In the genomic region with DNA sequence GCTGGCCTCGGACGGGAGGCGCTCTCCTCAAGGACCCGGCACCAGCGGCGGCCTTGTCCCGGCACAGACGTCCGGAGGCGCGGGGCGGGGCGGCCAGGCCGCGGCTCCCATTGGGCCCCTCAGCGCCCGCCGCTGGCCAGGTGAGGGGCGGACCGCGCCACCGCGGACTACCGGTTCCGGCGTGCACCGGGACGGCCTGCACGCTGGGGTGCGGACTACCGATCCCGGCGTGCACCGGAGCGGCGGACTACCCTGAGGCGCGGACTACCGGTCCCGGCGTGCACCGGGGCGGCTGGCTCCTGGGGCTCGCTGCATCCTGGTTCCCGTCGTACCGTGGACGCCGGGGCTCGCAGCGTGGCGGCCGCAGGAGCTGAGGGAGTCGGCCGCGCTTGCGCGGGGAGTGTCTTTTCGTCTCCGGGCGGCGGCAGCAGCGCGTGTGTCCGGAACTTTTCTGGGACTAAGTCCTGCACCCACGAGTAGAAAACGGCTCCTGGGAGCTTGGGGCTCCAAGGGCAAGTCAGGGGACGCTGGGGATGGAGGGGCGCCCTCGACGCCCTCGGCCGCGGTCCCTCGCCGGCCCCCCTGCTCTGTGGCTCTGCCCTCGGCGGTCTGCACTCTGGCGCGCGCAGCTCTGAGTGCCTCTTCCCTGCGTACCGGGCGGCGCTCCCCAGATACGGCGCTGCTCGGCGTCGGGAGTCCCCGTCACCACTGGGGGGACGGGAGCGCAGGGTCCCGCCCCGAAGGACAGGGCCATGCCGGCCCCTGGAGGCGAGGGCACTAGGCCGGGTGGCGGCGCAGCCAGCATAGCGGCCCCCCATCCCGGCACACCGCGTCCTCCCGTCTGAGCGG, we compare ENCODE assay signal across 1 cellular context.
TF ChIP-seq lines count a peak whose summit lies in the region.

A gene (minus strand): TSS at position 86 of the 849 bp plus-strand sequence. CDS start 206 bp downstream, outside the sequence.

TF ChIP-seq in HepG2, 621 proteins besides CTCF, POLR2A, EP300 and RAD21 (continued from another document and continues in another):
- TF ChIP-seq, protein P1, sequence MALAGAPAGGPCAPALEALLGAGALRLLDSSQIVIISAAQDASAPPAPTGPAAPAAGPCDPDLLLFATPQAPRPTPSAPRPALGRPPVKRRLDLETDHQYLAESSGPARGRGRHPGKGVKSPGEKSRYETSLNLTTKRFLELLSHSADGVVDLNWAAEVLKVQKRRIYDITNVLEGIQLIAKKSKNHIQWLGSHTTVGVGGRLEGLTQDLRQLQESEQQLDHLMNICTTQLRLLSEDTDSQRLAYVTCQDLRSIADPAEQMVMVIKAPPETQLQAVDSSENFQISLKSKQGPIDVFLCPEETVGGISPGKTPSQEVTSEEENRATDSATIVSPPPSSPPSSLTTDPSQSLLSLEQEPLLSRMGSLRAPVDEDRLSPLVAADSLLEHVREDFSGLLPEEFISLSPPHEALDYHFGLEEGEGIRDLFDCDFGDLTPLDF (CRISPR knock-in tag; IDR thresholded peaks at IDR 0.05) = peak; percentile 57; the same call in 1 of the 2 replicates
- TF ChIP-seq, protein P2, sequence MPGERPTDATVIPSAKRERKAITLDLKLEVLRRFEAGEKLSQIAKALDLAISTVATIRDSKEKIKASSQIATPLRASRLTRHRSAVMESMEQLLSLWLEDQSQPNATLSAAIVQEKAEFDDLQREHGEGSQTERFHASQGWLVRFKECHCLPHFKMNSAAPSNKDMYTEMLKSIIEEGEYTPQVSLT (CRISPR knock-in tag; IDR thresholded peaks at IDR 0.05; ENCODE audit: borderline replicate concordance, low read depth) = no peak
- TF ChIP-seq CEBPG (CRISPR knock-in tag; IDR thresholded peaks at IDR 0.05) (no peak), SNRNP70 (IDR thresholded peaks at IDR 0.05; ENCODE audit: low read depth, low read length) (no peak), ZNF124 (CRISPR knock-in tag; IDR thresholded peaks at IDR 0.05) (no peak), ZNF260 (CRISPR knock-in tag; IDR thresholded peaks at IDR 0.05; ENCODE audit: borderline replicate concordance, low read depth) (no peak), ZNF839 (CRISPR knock-in tag; IDR thresholded peaks at IDR 0.05; ENCODE audit: borderline replicate concordance) (no peak), ZFP37 (CRISPR knock-in tag; IDR thresholded peaks at IDR 0.05; ENCODE audit: borderline replicate concordance) (no peak), PAF1 (CRISPR knock-in tag; IDR thresholded peaks at IDR 0.05) (no peak), GABPB1 (CRISPR knock-in tag; IDR thresholded peaks at IDR 0.05) (peak; percentile 96), TBX2 (CRISPR knock-in tag; IDR thresholded peaks at IDR 0.05; ENCODE audit: borderline replicate concordance) (peak; percentile 58), ZNF768 (CRISPR knock-in tag; IDR thresholded peaks at IDR 0.05) (no peak), MYNN (CRISPR knock-in tag; IDR thresholded peaks at IDR 0.05; ENCODE audit: low read depth) (peak; percentile 58), ISL2 (CRISPR knock-in tag; IDR thresholded peaks at IDR 0.05) (peak; percentile 25; the same call in 1 of the 2 replicates), PLRG1 (conservative IDR thresholded peaks at IDR 0.05) (no peak), GABPA (IDR thresholded peaks at IDR 0.05; ENCODE audit: low read depth, low read length) (no peak), GABPA (CRISPR knock-in tag; IDR thresholded peaks at IDR 0.05; ENCODE audit: low read depth) (peak; percentile 86), TBP (CRISPR knock-in tag; IDR thresholded peaks at IDR 0.05) (peak; percentile 72; the same call in 1 of the 2 replicates), ERF (CRISPR knock-in tag; IDR thresholded peaks at IDR 0.05) (0 out of 2 replicates have a peak, but pooled peaks have one; percentile 57), ZSCAN22 (CRISPR knock-in tag; IDR thresholded peaks at IDR 0.05) (no peak), MTA1 (CRISPR knock-in tag; IDR thresholded peaks at IDR 0.05; ENCODE audit: borderline replicate concordance) (peak; percentile 31; the same call in 1 of the 2 replicates), DNMT3B (CRISPR knock-in tag; conservative IDR thresholded peaks at IDR 0.05) (no peak), NAIF1 (CRISPR knock-in tag; IDR thresholded peaks at IDR 0.05; ENCODE audit: borderline replicate concordance) (no peak; the same call in 1 of the 2 replicates), RBFOX2 (IDR thresholded peaks at IDR 0.05; ENCODE audit: low read depth, low read length) (peak; percentile 93), ZNF782 (CRISPR knock-in tag; IDR thresholded peaks at IDR 0.05; ENCODE audit: borderline replicate concordance) (peak; percentile 88; the same call in 1 of the 2 replicates), THAP11 (CRISPR knock-in tag; IDR thresholded peaks at IDR 0.05) (peak; percentile 99), ZNF557 (CRISPR knock-in tag; IDR thresholded peaks at IDR 0.05) (no peak), LCORL (IDR thresholded peaks at IDR 0.05) (no peak), LCORL (CRISPR knock-in tag; IDR thresholded peaks at IDR 0.05) (peak; percentile 88)
- TF ChIP-seq, protein P3, sequence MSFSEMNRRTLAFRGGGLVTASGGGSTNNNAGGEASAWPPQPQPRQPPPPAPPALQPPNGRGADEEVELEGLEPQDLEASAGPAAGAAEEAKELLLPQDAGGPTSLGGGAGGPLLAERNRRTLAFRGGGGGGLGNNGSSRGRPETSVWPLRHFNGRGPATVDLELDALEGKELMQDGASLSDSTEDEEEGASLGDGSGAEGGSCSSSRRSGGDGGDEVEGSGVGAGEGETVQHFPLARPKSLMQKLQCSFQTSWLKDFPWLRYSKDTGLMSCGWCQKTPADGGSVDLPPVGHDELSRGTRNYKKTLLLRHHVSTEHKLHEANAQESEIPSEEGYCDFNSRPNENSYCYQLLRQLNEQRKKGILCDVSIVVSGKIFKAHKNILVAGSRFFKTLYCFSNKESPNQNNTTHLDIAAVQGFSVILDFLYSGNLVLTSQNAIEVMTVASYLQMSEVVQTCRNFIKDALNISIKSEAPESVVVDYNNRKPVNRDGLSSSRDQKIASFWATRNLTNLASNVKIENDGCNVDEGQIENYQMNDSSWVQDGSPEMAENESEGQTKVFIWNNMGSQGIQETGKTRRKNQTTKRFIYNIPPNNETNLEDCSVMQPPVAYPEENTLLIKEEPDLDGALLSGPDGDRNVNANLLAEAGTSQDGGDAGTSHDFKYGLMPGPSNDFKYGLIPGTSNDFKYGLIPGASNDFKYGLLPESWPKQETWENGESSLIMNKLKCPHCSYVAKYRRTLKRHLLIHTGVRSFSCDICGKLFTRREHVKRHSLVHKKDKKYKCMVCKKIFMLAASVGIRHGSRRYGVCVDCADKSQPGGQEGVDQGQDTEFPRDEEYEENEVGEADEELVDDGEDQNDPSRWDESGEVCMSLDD (CRISPR knock-in tag; IDR thresholded peaks at IDR 0.05; ENCODE audit: borderline replicate concordance) = peak; percentile 86
- TF ChIP-seq, protein P4, sequence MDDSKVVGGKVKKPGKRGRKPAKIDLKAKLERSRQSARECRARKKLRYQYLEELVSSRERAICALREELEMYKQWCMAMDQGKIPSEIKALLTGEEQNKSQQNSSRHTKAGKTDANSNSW (CRISPR knock-in tag; IDR thresholded peaks at IDR 0.05; ENCODE audit: borderline replicate concordance) = 0 out of 2 replicates have a peak, but pooled peaks have one; percentile 26
- TF ChIP-seq, protein P5, sequence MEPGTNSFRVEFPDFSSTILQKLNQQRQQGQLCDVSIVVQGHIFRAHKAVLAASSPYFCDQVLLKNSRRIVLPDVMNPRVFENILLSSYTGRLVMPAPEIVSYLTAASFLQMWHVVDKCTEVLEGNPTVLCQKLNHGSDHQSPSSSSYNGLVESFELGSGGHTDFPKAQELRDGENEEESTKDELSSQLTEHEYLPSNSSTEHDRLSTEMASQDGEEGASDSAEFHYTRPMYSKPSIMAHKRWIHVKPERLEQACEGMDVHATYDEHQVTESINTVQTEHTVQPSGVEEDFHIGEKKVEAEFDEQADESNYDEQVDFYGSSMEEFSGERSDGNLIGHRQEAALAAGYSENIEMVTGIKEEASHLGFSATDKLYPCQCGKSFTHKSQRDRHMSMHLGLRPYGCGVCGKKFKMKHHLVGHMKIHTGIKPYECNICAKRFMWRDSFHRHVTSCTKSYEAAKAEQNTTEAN (CRISPR knock-in tag; conservative IDR thresholded peaks at IDR 0.05) = no peak; the same call in 1 of the 2 replicates
- TF ChIP-seq, protein P6, sequence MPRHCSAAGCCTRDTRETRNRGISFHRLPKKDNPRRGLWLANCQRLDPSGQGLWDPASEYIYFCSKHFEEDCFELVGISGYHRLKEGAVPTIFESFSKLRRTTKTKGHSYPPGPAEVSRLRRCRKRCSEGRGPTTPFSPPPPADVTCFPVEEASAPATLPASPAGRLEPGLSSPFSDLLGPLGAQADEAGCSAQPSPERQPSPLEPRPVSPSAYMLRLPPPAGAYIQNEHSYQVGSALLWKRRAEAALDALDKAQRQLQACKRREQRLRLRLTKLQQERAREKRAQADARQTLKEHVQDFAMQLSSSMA (CRISPR knock-in tag; IDR thresholded peaks at IDR 0.05) = no peak
- TF ChIP-seq, protein P7, sequence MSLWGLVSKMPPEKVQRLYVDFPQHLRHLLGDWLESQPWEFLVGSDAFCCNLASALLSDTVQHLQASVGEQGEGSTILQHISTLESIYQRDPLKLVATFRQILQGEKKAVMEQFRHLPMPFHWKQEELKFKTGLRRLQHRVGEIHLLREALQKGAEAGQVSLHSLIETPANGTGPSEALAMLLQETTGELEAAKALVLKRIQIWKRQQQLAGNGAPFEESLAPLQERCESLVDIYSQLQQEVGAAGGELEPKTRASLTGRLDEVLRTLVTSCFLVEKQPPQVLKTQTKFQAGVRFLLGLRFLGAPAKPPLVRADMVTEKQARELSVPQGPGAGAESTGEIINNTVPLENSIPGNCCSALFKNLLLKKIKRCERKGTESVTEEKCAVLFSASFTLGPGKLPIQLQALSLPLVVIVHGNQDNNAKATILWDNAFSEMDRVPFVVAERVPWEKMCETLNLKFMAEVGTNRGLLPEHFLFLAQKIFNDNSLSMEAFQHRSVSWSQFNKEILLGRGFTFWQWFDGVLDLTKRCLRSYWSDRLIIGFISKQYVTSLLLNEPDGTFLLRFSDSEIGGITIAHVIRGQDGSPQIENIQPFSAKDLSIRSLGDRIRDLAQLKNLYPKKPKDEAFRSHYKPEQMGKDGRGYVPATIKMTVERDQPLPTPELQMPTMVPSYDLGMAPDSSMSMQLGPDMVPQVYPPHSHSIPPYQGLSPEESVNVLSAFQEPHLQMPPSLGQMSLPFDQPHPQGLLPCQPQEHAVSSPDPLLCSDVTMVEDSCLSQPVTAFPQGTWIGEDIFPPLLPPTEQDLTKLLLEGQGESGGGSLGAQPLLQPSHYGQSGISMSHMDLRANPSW (CRISPR knock-in tag; IDR thresholded peaks at IDR 0.05; ENCODE audit: borderline replicate concordance) = peak; percentile 43; the same call in 1 of the 2 replicates
- TF ChIP-seq, protein P8, sequence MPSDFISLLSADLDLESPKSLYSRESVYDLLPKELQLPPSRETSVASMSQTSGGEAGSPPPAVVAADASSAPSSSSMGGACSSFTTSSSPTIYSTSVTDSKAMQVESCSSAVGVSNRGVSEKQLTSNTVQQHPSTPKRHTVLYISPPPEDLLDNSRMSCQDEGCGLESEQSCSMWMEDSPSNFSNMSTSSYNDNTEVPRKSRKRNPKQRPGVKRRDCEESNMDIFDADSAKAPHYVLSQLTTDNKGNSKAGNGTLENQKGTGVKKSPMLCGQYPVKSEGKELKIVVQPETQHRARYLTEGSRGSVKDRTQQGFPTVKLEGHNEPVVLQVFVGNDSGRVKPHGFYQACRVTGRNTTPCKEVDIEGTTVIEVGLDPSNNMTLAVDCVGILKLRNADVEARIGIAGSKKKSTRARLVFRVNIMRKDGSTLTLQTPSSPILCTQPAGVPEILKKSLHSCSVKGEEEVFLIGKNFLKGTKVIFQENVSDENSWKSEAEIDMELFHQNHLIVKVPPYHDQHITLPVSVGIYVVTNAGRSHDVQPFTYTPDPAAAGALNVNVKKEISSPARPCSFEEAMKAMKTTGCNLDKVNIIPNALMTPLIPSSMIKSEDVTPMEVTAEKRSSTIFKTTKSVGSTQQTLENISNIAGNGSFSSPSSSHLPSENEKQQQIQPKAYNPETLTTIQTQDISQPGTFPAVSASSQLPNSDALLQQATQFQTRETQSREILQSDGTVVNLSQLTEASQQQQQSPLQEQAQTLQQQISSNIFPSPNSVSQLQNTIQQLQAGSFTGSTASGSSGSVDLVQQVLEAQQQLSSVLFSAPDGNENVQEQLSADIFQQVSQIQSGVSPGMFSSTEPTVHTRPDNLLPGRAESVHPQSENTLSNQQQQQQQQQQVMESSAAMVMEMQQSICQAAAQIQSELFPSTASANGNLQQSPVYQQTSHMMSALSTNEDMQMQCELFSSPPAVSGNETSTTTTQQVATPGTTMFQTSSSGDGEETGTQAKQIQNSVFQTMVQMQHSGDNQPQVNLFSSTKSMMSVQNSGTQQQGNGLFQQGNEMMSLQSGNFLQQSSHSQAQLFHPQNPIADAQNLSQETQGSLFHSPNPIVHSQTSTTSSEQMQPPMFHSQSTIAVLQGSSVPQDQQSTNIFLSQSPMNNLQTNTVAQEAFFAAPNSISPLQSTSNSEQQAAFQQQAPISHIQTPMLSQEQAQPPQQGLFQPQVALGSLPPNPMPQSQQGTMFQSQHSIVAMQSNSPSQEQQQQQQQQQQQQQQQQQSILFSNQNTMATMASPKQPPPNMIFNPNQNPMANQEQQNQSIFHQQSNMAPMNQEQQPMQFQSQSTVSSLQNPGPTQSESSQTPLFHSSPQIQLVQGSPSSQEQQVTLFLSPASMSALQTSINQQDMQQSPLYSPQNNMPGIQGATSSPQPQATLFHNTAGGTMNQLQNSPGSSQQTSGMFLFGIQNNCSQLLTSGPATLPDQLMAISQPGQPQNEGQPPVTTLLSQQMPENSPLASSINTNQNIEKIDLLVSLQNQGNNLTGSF (CRISPR knock-in tag; IDR thresholded peaks at IDR 0.05) = no peak; the same call in 1 of the 2 replicates
- TF ChIP-seq, protein P9, sequence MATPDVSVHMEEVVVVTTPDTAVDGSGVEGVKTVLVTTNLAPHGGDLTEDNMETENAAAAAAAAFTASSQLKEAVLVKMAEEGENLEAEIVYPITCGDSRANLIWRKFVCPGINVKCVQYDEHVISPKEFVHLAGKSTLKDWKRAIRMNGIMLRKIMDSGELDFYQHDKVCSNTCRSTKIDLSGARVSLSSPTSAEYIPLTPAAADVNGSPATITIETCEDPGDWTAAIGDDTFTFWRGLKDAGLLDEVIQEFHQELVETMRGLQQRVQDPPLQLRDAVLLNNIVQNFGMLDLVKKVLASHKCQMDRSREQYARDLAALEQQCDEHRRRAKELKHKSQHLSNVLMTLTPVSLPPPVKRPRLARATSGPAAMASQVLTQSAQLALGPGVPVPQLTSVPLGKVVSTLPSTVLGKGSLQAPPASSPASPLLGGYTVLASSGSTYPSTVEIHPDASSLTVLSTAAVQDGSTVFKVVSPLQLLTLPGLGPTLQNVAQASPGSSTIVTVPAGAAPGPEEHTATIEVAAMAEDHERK (CRISPR knock-in tag; IDR thresholded peaks at IDR 0.05; ENCODE audit: low read depth) = peak; percentile 77
- TF ChIP-seq, protein P10, sequence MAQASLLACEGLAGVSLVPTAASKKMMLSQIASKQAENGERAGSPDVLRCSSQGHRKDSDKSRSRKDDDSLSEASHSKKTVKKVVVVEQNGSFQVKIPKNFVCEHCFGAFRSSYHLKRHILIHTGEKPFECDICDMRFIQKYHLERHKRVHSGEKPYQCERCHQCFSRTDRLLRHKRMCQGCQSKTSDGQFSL (CRISPR knock-in tag; IDR thresholded peaks at IDR 0.05) = peak; percentile 68; the same call in 1 of the 2 replicates
